Comparison of ENCODE assay signal across 19 cellular contexts in genomic region chrX:13219990-13220764, GRCh38.
DNase-seq lines count a peak whose midpoint lies in the region; ATAC-seq and TF ChIP-seq lines count a peak whose summit lies in the region.
"Had no signal": no experiment of that assay in that cellular context is flagged by ENCODE, and none has a peak within 500 bp of the region (broad histone marks: within the 10 kb centered on the region; RNA-seq: fewer than 3 reads in every experiment).

No MANE protein-coding gene starts in this region.

- no peaks in the 10 kb centered on the region for H3K4me1 Mint-ChIP-seq in natural killer cell

- H3K36me3 Mint-ChIP-seq in natural killer cell, result no peaks in the 10 kb centered on the region

- H3K27me3 Mint-ChIP-seq in natural killer cell (ENCODE audit: low read depth in 2 of 2), result peaks cover 3 to 51% of the 10 kb centered on the region in 2 donors
- H3K27me3 Mint-ChIP-seq: activated naive CD8-positive, alpha-beta T cell treated with anti-CD3 and anti-CD28 coated beads, Interleukin-2, amount 50 U/mL, for 24 hours had no signal

- H3K9ac ChIP-seq in KMS-11, result no peak overlapping the region

- H3K4me2 ChIP-seq in KMS-11, result peak overlapping the region; percentile 41

- H3K27ac ChIP-seq in KMS-11, result no peak overlapping the region
- H3K27ac ChIP-seq: C4-2B had no signal

- no peak overlapping the region for H3K27ac Mint-ChIP-seq in natural killer cell
- H3K27ac Mint-ChIP-seq: activated naive CD8-positive, alpha-beta T cell treated with anti-CD3 and anti-CD28 coated beads, Interleukin-2, amount 50 U/mL, for 24 hours had no signal

- no peaks in the 10 kb centered on the region for H3K27me3 ChIP-seq in KMS-11 (ENCODE audit: insufficient read depth, low read depth)
- H3K27me3 ChIP-seq: MG63 had no signal

- intact Hi-C loops in natural killer cell (cut with micrococcal nuclease), result no loop called here

- TF ChIP-seq CTCF in KMS-11 (conservative IDR thresholded peaks at IDR 0.05; ENCODE audit: low read depth, low read length) (no peak), retinal pigment epithelial cell (conservative IDR thresholded peaks at IDR 0.05; ENCODE audit: low read depth, low read length) (no peak), omental fat pad (IDR thresholded peaks at IDR 0.05) (no peak), natural killer cell (IDR thresholded peaks at IDR 0.05) (no peak)

- peak; percentile 32 for DNase-seq in amniotic epithelial cell (ENCODE audit: low read depth)
- peak; percentile 45 for DNase-seq in glomerular visceral epithelial cell (ENCODE audit: extremely low spot score)
- peak; percentile 20 for DNase-seq in retinal pigment epithelial cell (ENCODE audit: low read depth)
- no peak for DNase-seq in A172 (ENCODE audit: low spot score)
- DNase-seq in omental fat pad (ENCODE audit: low spot score), result no peak
- DNase-seq in natural killer cell, result no peak
- no peak for DNase-seq in GM03348 (ENCODE audit: low spot score)
- DNase-seq: activated CD4-positive, alpha-beta T cell treated with anti-CD3 and anti-CD28 coated beads, Interleukin-2, amount 50 U/mL, for 4 hours; activated naive CD8-positive, alpha-beta T cell treated with anti-CD3 and anti-CD28 coated beads, Interleukin-2, amount 50 U/mL, for 24 hours; activated T-cell treated with anti-CD3 and anti-CD28 coated beads, Interleukin-2, amount 50 U/mL, for 4 hours; cortex of kidney; DND-41; GOT3; left ventricle myocardium superior; NCI-H187 treated with DMSO at 0.1 percent for 48 hours; NCI-H510A treated with DMSO at 0.1 percent for 48 hours had no signal

- no peaks in the 10 kb centered on the region for H3K79me2 ChIP-seq in KMS-11 (ENCODE audit: insufficient read depth, low read depth)

- ATAC-seq in omental fat pad (ENCODE audit: low FRiP score) (no peak), natural killer cell (no peak)
- ATAC-seq: activated naive CD8-positive, alpha-beta T cell treated with anti-CD3 and anti-CD28 coated beads, Interleukin-2, amount 50 U/mL, for 24 hours; activated T-cell treated with anti-CD3 and anti-CD28 coated beads, Interleukin-2, amount 50 U/mL, for 4 hours; left ventricle myocardium superior had no signal

- H3K4me1 ChIP-seq in KMS-11 (ENCODE audit: low read depth, poor library complexity, severe bottlenecking), result peaks cover 25% of the 10 kb centered on the region

- no peaks in the 10 kb centered on the region for H4K20me1 ChIP-seq in KMS-11 (ENCODE audit: insufficient read depth)

- H3K36me3 ChIP-seq in KMS-11 (ENCODE audit: insufficient read depth), result no peaks in the 10 kb centered on the region
- H3K36me3 ChIP-seq: MG63 had no signal

- H3K4me3 ChIP-seq in KMS-11 (IDR thresholded peaks at IDR 0.05; ENCODE audit: insufficient read depth, low read depth, low read length) (no peak overlapping the region), retinal pigment epithelial cell (ENCODE audit: low read length) (no peak overlapping the region)
- H3K4me3 ChIP-seq: MG63 had no signal

- no peak overlapping the region; the same call in 1 of the 2 replicates for H2AFZ ChIP-seq in KMS-11 (ENCODE audit: low read depth)

- no peak overlapping the region for H3K4me3 Mint-ChIP-seq in natural killer cell
- H3K4me3 Mint-ChIP-seq: activated naive CD8-positive, alpha-beta T cell treated with anti-CD3 and anti-CD28 coated beads, Interleukin-2, amount 50 U/mL, for 24 hours; activated T-cell treated with anti-CD3 and anti-CD28 coated beads, Interleukin-2, amount 50 U/mL, for 4 hours had no signal

- no peaks in the 10 kb centered on the region for H3K9me3 Mint-ChIP-seq in natural killer cell
- H3K9me3 Mint-ChIP-seq: activated naive CD8-positive, alpha-beta T cell treated with anti-CD3 and anti-CD28 coated beads, Interleukin-2, amount 50 U/mL, for 24 hours; activated T-cell treated with anti-CD3 and anti-CD28 coated beads, Interleukin-2, amount 50 U/mL, for 4 hours had no signal

Comparison
In these comparisons a context has a peak if more than half of its experiments do, and no peak if none do; other contexts are left out.
1. DNase-seq: peak in amniotic epithelial cell (single experiment), glomerular visceral epithelial cell (single experiment) and retinal pigment epithelial cell (single experiment); none in A172 (single experiment), omental fat pad (single experiment), natural killer cell (single experiment) and GM03348 (single experiment).